Comparison of ENCODE assay signal across 11 cellular contexts in genomic region chr16:30602595-30603277, GRCh38. TPM values are rescaled to one million over a fixed set of nuclear protein-coding genes. Genes with fewer than 3 reads are reported as not detected.
DNase-seq lines count a peak whose midpoint lies in the region; ATAC-seq and TF ChIP-seq lines count a peak whose summit lies in the region.
"Had no signal": no experiment of that assay in that cellular context is flagged by ENCODE, and none has a peak within 500 bp of the region (broad histone marks: within the 10 kb centered on the region; RNA-seq: fewer than 3 reads in every experiment).

No MANE protein-coding gene starts in this region.

- peak; percentile 46 for ATAC-seq in IMR-90 (ENCODE audit: low read depth)
- ATAC-seq in GM19035 (IDR thresholded peaks at IDR 0.05; ENCODE audit: unreplicated experiment): no peak
- ATAC-seq: activated CD8-positive, alpha-beta memory T cell treated with anti-CD3 and anti-CD28 coated beads, Interleukin-2, amount 10 ng/mL, durations not matched to agents 7 days and 5 days had no signal

- H3K4me1 ChIP-seq in IMR-90 (ENCODE audit: control insufficient read depth, insufficient read depth, low read length): peaks cover 6% of the 10 kb centered on the region; the same call in 1 of the 2 replicates

- WGBS in IMR-90 (ENCODE audit: extremely low coverage in 2 of 2, insufficient read length in 1 of 2), 2 experiments: 62% methylated on average over 3 of the region's 4 CpGs; no CpG with 5 or more reads in 1 of the 2 experiments

- intact Hi-C loops in IMR-90 (cut with micrococcal nuclease): no loop called here

- H3K9me1 ChIP-seq in IMR-90 (ENCODE audit: insufficient read depth, low read length): no peaks in the 10 kb centered on the region; the same call in 1 of the 2 replicates

- no peak overlapping the region for H2AFZ ChIP-seq in IMR-90 (replicated peaks; ENCODE audit: low read length, poor library complexity)

- no peak overlapping the region for H4K5ac ChIP-seq in IMR-90 (ENCODE audit: low read depth, low read length)

- H3K56ac ChIP-seq in IMR-90 (ENCODE audit: extremely low read depth, insufficient read depth, low read length): no peak overlapping the region

- no TSS peak for BruUV-seq in IMR-90 (replicated peaks; lab: Mats Ljungman, UMichigan)

- no peak overlapping the region for H2BK15ac ChIP-seq in IMR-90 (ENCODE audit: low read depth, low read length)

- POLR2A ChIA-PET in IMR-90 (lab: Charles Lee; ENCODE audit: unreplicated experiment): interaction anchor here (0.6 kb wide), 1 partner anchor 200 kb away, joined by 14 read pairs; no protein-coding TSS in a partner anchor

- no peak overlapping the region for H2AK5ac ChIP-seq in IMR-90 (ENCODE audit: low read depth, low read length)

- no peaks in the 10 kb centered on the region for H3K9me3 Mint-ChIP-seq in neural crest cell
- H3K9me3 Mint-ChIP-seq in mesothelial cell of epicardium: peaks cover 5% of the 10 kb centered on the region

- no peak for TF ChIP-seq POLR2A in IMR-90 (IDR thresholded peaks at IDR 0.05; ENCODE audit: low read depth, low read length)

- dilution Hi-C loops in IMR-90 (cut with HindIII; ENCODE audit: low sequenced_read_pairs, unreplicated experiment): no loop called here

- no peaks in the 10 kb centered on the region; the same call in 1 of the 2 replicates for H3K9me3 ChIP-seq in IMR-90 (ENCODE audit: control insufficient read depth, insufficient read depth, low read length)
- H3K9me3 ChIP-seq: testis had no signal

- H3K9ac ChIP-seq in IMR-90 (ENCODE audit: low read depth, low read length): no peak overlapping the region

- peak overlapping the region; percentile 13 for H3K27ac Mint-ChIP-seq in neural crest cell (ENCODE audit: unreplicated experiment)
- H3K27ac Mint-ChIP-seq in mesothelial cell of epicardium: no peak overlapping the region
- H3K27ac Mint-ChIP-seq: activated CD8-positive, alpha-beta memory T cell treated with anti-CD3 and anti-CD28 coated beads, Interleukin-2, amount 10 ng/mL, durations not matched to agents 7 days and 5 days had no signal

- H3K36me3 Mint-ChIP-seq in neural crest cell (ENCODE audit: low read depth) (peaks cover 29% of the 10 kb centered on the region), mesothelial cell of epicardium (peaks cover 29% of the 10 kb centered on the region)

- no peak overlapping the region for H2AK9ac ChIP-seq in IMR-90 (replicated peaks; ENCODE audit: low read depth, low read length, poor library complexity)

- no peak overlapping the region for H4K91ac ChIP-seq in IMR-90 (ENCODE audit: insufficient read depth, low read depth, low read length)

- no peak overlapping the region for H3K4me2 ChIP-seq in IMR-90 (ENCODE audit: low read depth, low read length)

- H3K27me3 ChIP-seq in IMR-90 (ENCODE audit: control insufficient read depth, insufficient read depth, low read length): no peaks in the 10 kb centered on the region
- H3K27me3 ChIP-seq: testis had no signal

- H3K18ac ChIP-seq in IMR-90 (ENCODE audit: low read depth, low read length): no peak overlapping the region

- DNase-seq in IMR-90 (peak; percentile 37), cardiac fibroblast (ENCODE audit: low read depth in 2 of 2) (peak; percentile 12 to 44), neural crest cell (ENCODE audit: low read depth, low spot score) (no peak), mesothelial cell of epicardium (ENCODE audit: low spot score in 2 of 2, unreplicated experiment in 2 of 2) (no peak), NCI-H748 treated with DMSO at 0.1 percent for 48 hours (lab: John Stamatoyannopoulos, UW) (no peak)
- DNase-seq: activated CD8-positive, alpha-beta memory T cell treated with anti-CD3 and anti-CD28 coated beads, Interleukin-2, amount 10 ng/mL, durations not matched to agents 7 days and 5 days; glutamatergic neuron; NCI-H2227 treated with DMSO at 0.1 percent for 48 hours; T-helper 1 cell; testis had no signal

- H3K4me1 Mint-ChIP-seq in neural crest cell (peaks cover 5% of the 10 kb centered on the region), mesothelial cell of epicardium (no peaks in the 10 kb centered on the region)

- H3K14ac ChIP-seq in IMR-90 (replicated peaks; ENCODE audit: low read depth, low read length): no peak overlapping the region

- peaks cover 22% of the 10 kb centered on the region for H3K36me3 ChIP-seq in IMR-90 (ENCODE audit: control insufficient read depth, insufficient read depth, low read length)

- H2BK5ac ChIP-seq in IMR-90 (ENCODE audit: low read depth, low read length, poor library complexity, severe bottlenecking): no peak overlapping the region

- H3K4me3 ChIP-seq in IMR-90 (ENCODE audit: insufficient read depth, low read depth, low read length) (no peak overlapping the region), cardiac fibroblast (replicated peaks in 1 of 2; ENCODE audit: low read depth in 2 of 2, low read length in 2 of 2) (no peak overlapping the region)
- H3K4me3 ChIP-seq: testis had no signal

- no peak overlapping the region for H3K23ac ChIP-seq in IMR-90 (ENCODE audit: low read depth, low read length)

- peaks cover 0 to 9% of the 10 kb centered on the region in 2 experiments; a peak in 2 of 4 replicates for H3K79me1 ChIP-seq in IMR-90 (ENCODE audit: low read depth in 1 of 2, low read length in 2 of 2)

- TF ChIP-seq RAD21 in IMR-90 (IDR thresholded peaks at IDR 0.05; ENCODE audit: low read length): no peak

- H3K4me3 Mint-ChIP-seq in neural crest cell (no peak overlapping the region), mesothelial cell of epicardium (no peak overlapping the region)
- H3K4me3 Mint-ChIP-seq: activated CD8-positive, alpha-beta memory T cell treated with anti-CD3 and anti-CD28 coated beads, Interleukin-2, amount 10 ng/mL, durations not matched to agents 7 days and 5 days had no signal

- no peak overlapping the region for H2BK20ac ChIP-seq in IMR-90 (ENCODE audit: low read depth, low read length)

- in situ Hi-C loops in IMR-90 (cut with MboI; ENCODE audit: low sequenced_read_pairs): no loop called here

- H3K4ac ChIP-seq in IMR-90 (ENCODE audit: low read depth, low read length): no peak overlapping the region

- H2BK120ac ChIP-seq in IMR-90 (ENCODE audit: low read depth, low read length): no peak overlapping the region

- no peak overlapping the region; the same call in 1 of the 2 replicates for H3K27ac ChIP-seq in IMR-90 (ENCODE audit: insufficient read depth, low read length)

- no peak for TF ChIP-seq CTCF in IMR-90 (conservative IDR thresholded peaks at IDR 0.05; ENCODE audit: low read depth, low read length)
- no peak for TF ChIP-seq CTCF in cardiac fibroblast (IDR thresholded peaks at IDR 0.05; ENCODE audit: low read depth, low read length)
- no peak for TF ChIP-seq CTCF in neural crest cell (conservative IDR thresholded peaks at IDR 0.05)
- TF ChIP-seq CTCF in mesothelial cell of epicardium (IDR thresholded peaks at IDR 0.05; ENCODE audit: unreplicated experiment): no peak

- H4K8ac ChIP-seq in IMR-90 (ENCODE audit: low read depth in 2 of 2, low read length in 2 of 2): no peak overlapping the region

- H3K27me3 Mint-ChIP-seq in neural crest cell (ENCODE audit: low read depth) (no peaks in the 10 kb centered on the region), mesothelial cell of epicardium (ENCODE audit: low read depth) (no peaks in the 10 kb centered on the region)
- H3K27me3 Mint-ChIP-seq: activated CD8-positive, alpha-beta memory T cell treated with anti-CD3 and anti-CD28 coated beads, Interleukin-2, amount 10 ng/mL, durations not matched to agents 7 days and 5 days had no signal

- H4K20me1 ChIP-seq in IMR-90 (ENCODE audit: insufficient read depth, low read length): no peaks in the 10 kb centered on the region

- CTCF ChIA-PET in IMR-90 (lab: Yijun Ruan, JAX): interaction anchor here (0.5 kb wide), 1 partner anchor 12 kb away, joined by 4 read pairs; no protein-coding TSS in a partner anchor

TF ChIP-seq in IMR-90, 13 proteins besides CTCF, POLR2A, EP300 and RAD21 (continues in another document):
- no peak for TF ChIP-seq NFE2L2 (IDR thresholded peaks at IDR 0.05; ENCODE audit: low read depth, low read length)
- no peak for TF ChIP-seq SMC3 (IDR thresholded peaks at IDR 0.05; ENCODE audit: low read depth, low read length)
- TF ChIP-seq CHD1 (IDR thresholded peaks at IDR 0.05; ENCODE audit: low read depth, low read length): no peak

RNA-seq across cellular contexts. Expression of gene ZNF689, which starts 7.5 kb away (rescaled TPM):
- 1.9 and 2.7 TPM in 2 replicates for total RNA-seq in IMR-90 (2012; rRNA removed)
- 2.9 and 3.8 TPM in 2 replicates for polyA plus RNA-seq in IMR-90 (2012; rRNA removed)
- 2.1 and 3.8 TPM in 2 replicates for polyA plus RNA-seq in IMR-90 (2012; cell fraction: cytosol; rRNA removed)
- polyA plus RNA-seq in IMR-90 (2012; cell fraction: nucleus; rRNA removed; ENCODE audit: low replicate concordance): 3.3 and 5.2 TPM in 2 replicates
- 23.0 and 23.2 TPM in 2 replicates for total RNA-seq in neural crest cell
- 12.1 to 13.7 TPM (median 12.4 TPM) in 3 replicates for total RNA-seq in mesothelial cell of epicardium

RNA-seq across cellular contexts. Expression of gene ZNF785, which starts 17.2 kb away (rescaled TPM):
- total RNA-seq in IMR-90 (2012; rRNA removed): 2.8 and 2.9 TPM in 2 replicates
- 4.0 and 4.2 TPM in 2 replicates for polyA plus RNA-seq in IMR-90 (2012; rRNA removed)
- 1.2 and 2.4 TPM in 2 replicates for polyA plus RNA-seq in IMR-90 (2012; cell fraction: cytosol; rRNA removed)
- polyA plus RNA-seq in IMR-90 (2012; cell fraction: nucleus; rRNA removed; ENCODE audit: low replicate concordance): 10.3 and 15.8 TPM in 2 replicates
- total RNA-seq in neural crest cell: 37.6 and 38.3 TPM in 2 replicates
- total RNA-seq in mesothelial cell of epicardium: 28.0 to 31.9 TPM (median 29.0 TPM) in 3 replicates

RNA-seq across cellular contexts. Expression of gene ZNF688, which starts 31.2 kb away (rescaled TPM):
- total RNA-seq in IMR-90 (2012; rRNA removed): 1.7 and 1.8 TPM in 2 replicates
- 3.7 and 5.5 TPM in 2 replicates for polyA plus RNA-seq in IMR-90 (2012; rRNA removed)
- 4.8 and 6.0 TPM in 2 replicates for polyA plus RNA-seq in IMR-90 (2012; cell fraction: cytosol; rRNA removed)
- polyA plus RNA-seq in IMR-90 (2012; cell fraction: nucleus; rRNA removed; ENCODE audit: low replicate concordance): 15.2 and 17.9 TPM in 2 replicates
- 13.4 and 14.3 TPM in 2 replicates for total RNA-seq in neural crest cell
- total RNA-seq in mesothelial cell of epicardium: 10.1 to 12.0 TPM (median 11.3 TPM) in 3 replicates

RNA-seq across cellular contexts. Expression of gene ZNF764, which starts 44.6 kb away (rescaled TPM):
- 2.2 and 2.5 TPM in 2 replicates for total RNA-seq in IMR-90 (2012; rRNA removed)
- 4.6 and 5.3 TPM in 2 replicates for polyA plus RNA-seq in IMR-90 (2012; rRNA removed)
- 4.3 and 4.4 TPM in 2 replicates for polyA plus RNA-seq in IMR-90 (2012; cell fraction: cytosol; rRNA removed)
- 13.1 and 17.1 TPM in 2 replicates for polyA plus RNA-seq in IMR-90 (2012; cell fraction: nucleus; rRNA removed; ENCODE audit: low replicate concordance)
- 20.7 and 22.3 TPM in 2 replicates for total RNA-seq in neural crest cell
- 16.5 to 18.2 TPM (median 17.0 TPM) in 3 replicates for total RNA-seq in mesothelial cell of epicardium

RNA-seq across cellular contexts. Expression of gene PRR14, which starts 48.0 kb away (rescaled TPM):
- total RNA-seq in IMR-90 (2012; rRNA removed) (1.4 and 2.2 TPM in 2 replicates), neural crest cell (62.8 and 67.0 TPM in 2 replicates), mesothelial cell of epicardium (39.1 to 43.7 TPM (median 43.5 TPM) in 3 replicates)
- polyA plus RNA-seq in IMR-90 (2012; rRNA removed): 11.8 and 11.9 TPM in 2 replicates
- polyA plus RNA-seq in IMR-90 (2012; cell fraction: cytosol; rRNA removed): 8.8 and 11.3 TPM in 2 replicates
- polyA plus RNA-seq in IMR-90 (2012; cell fraction: nucleus; rRNA removed; ENCODE audit: low replicate concordance): 43.3 and 60.6 TPM in 2 replicates

Comparison
In these comparisons a context has a peak if more than half of its experiments do, and no peak if none do; other contexts are left out.
1. DNase-seq: peak in IMR-90 (single experiment) and cardiac fibroblast (2 of 2); none in neural crest cell (single experiment), mesothelial cell of epicardium (0 of 2) and NCI-H748 treated with DMSO at 0.1 percent for 48 hours (single experiment).